26 cellular contexts compared by ENCODE assay signal in the genomic region with DNA sequence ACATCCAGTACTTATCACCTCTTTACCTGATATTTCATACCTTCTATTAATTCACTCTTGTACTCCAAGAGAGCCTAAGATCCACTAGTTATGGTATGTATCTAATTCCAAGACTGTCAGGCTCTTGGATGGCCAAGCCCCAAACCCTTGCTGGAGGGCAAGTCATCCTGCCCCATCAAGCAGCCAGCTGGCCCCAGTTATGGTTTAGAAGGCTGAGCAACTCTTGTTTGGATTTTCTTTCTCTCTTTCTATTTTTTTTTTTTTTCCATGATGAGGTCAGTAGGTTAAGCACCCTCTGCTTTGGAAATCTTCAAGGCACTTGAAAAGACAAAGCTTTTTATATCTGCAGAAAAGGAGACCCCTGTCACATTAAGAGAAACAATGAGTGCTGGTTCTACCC. TPM values are rescaled to one million over a fixed set of nuclear protein-coding genes. Genes with fewer than 3 reads are reported as not detected.
DNase-seq lines count a peak whose midpoint lies in the region; ATAC-seq and TF ChIP-seq lines count a peak whose summit lies in the region.
"Had no signal": no experiment of that assay in that cellular context is flagged by ENCODE, and none has a peak within 500 bp of the region (broad histone marks: within the 10 kb centered on the region; RNA-seq: fewer than 3 reads in every experiment).

No MANE protein-coding gene starts in this region.

- H3K27me3 ChIP-seq in GM23248 (replicated peaks; ENCODE audit: insufficient read depth) (no peaks in the 10 kb centered on the region), PC-9 (ENCODE audit: insufficient read depth, low read depth) (no peaks in the 10 kb centered on the region)

- H3K9ac ChIP-seq in GM23248 = no peak overlapping the region
- H3K9ac ChIP-seq: BLaER1, SK-N-SH had no signal

- H3K4me1 ChIP-seq in GM23248 (ENCODE audit: insufficient read depth) (peaks cover 13% of the 10 kb centered on the region), PC-9 (replicated peaks; ENCODE audit: insufficient read depth) (peaks cover 9% of the 10 kb centered on the region), mucosa of descending colon (ENCODE audit: low read depth) (no peaks in the 10 kb centered on the region)

- DNase-seq in GM23248 = peak; percentile 22
- no peak for DNase-seq in PC-9
- DNase-seq in fibroblast of gingiva (ENCODE audit: low read depth) = peak; percentile 6
- no peak for DNase-seq in amniotic stem cell (lab: John Stamatoyannopoulos, UW)
- no peak for DNase-seq in T-helper 9 cell
- no peak for DNase-seq in activated naive CD4-positive, alpha-beta T cell (lab: John Stamatoyannopoulos, UW)
- DNase-seq in mucosa of descending colon = no peak
- DNase-seq: CD8-positive, alpha-beta T cell; DND-41; GDM1; KBM-7; NCI-H1105 treated with DMSO at 0.1 percent for 48 hours; NCI-H2081 treated with DMSO at 0.1 percent for 48 hours; NCI-H2171 treated with DMSO at 0.1 percent for 48 hours; NCI-H524 treated with DMSO at 0.1 percent for 48 hours; NCI-H82; OCI-M1; SIG-M5; SK-N-SH had no signal

- in situ Hi-C loops in GM23248 (cut with MboI) = no loop called here

- no TSS peak for BruUV-seq in PC-9 (replicated peaks; lab: Mats Ljungman, UMichigan)

- no peaks in the 10 kb centered on the region for H3K36me3 ChIP-seq in GM23248 (ENCODE audit: low read depth)
- no peaks in the 10 kb centered on the region for H3K36me3 ChIP-seq in PC-9 (ENCODE audit: low read depth)
- no peaks in the 10 kb centered on the region for H3K36me3 ChIP-seq in mucosa of descending colon (ENCODE audit: low read depth)
- H3K36me3 ChIP-seq: BLaER1, HAP-1 had no signal

- no peak for ATAC-seq in mucosa of descending colon
- ATAC-seq: CD8-positive, alpha-beta T cell; GM23338 had no signal

- H3F3A ChIP-seq in GM23248 (ENCODE audit: insufficient read depth) = 0 out of 2 replicates have a peak, but pooled peaks cover 11% of the 10 kb centered on the region
- no peaks in the 10 kb centered on the region; the same call in 1 of the 2 replicates for H3F3A ChIP-seq in PC-9 (ENCODE audit: insufficient read depth, low read depth)

- H4K20me1 ChIP-seq in GM23248 (ENCODE audit: insufficient read depth) = no peaks in the 10 kb centered on the region
- no peaks in the 10 kb centered on the region for H4K20me1 ChIP-seq in PC-9 (ENCODE audit: insufficient read depth)
- H4K20me1 ChIP-seq: BLaER1 had no signal

- POLR2A ChIA-PET in PC-9 (lab: Charles Lee; ENCODE audit: unreplicated experiment) = no interaction called here

- H3K4me2 ChIP-seq in GM23248 (ENCODE audit: unreplicated experiment) (no peak overlapping the region), PC-9 (no peak overlapping the region)
- H3K4me2 ChIP-seq: GM23338, SK-N-SH had no signal

- TF ChIP-seq CTCF in PC-9 (conservative IDR thresholded peaks at IDR 0.05) = no peak
- no peak for TF ChIP-seq CTCF in mucosa of descending colon (IDR thresholded peaks at IDR 0.05)

- no peaks in the 10 kb centered on the region for H3K79me2 ChIP-seq in GM23248 (ENCODE audit: insufficient read depth)
- H3K79me2 ChIP-seq in PC-9 (ENCODE audit: low read depth) = no peaks in the 10 kb centered on the region

- H3K9me3 ChIP-seq in GM23248 (ENCODE audit: low read depth) = no peaks in the 10 kb centered on the region
- H3K9me3 ChIP-seq in PC-9 (ENCODE audit: insufficient read depth, low read depth) = no peaks in the 10 kb centered on the region
- H3K9me3 ChIP-seq in mucosa of descending colon = no peaks in the 10 kb centered on the region
- H3K9me3 ChIP-seq: BLaER1, HAP-1, SK-N-SH had no signal

- CTCF ChIA-PET in PC-9 (lab: Charles Lee) = no interaction called here

- no peaks in the 10 kb centered on the region for H3K9me2 ChIP-seq in GM23248 (ENCODE audit: insufficient read depth)
- no peaks in the 10 kb centered on the region for H3K9me2 ChIP-seq in PC-9 (ENCODE audit: insufficient read depth)
- H3K9me2 ChIP-seq: SK-N-SH had no signal

- H3K4me3 ChIP-seq in GM23248 (no peak overlapping the region), PC-9 (no peak overlapping the region), mucosa of descending colon (no peak overlapping the region)
- H3K4me3 ChIP-seq: BLaER1, GM23338, HAP-1 had no signal

- H2AFZ ChIP-seq in GM23248 = no peak overlapping the region
- H2AFZ ChIP-seq in PC-9 = no peak overlapping the region
- H2AFZ ChIP-seq: GM23338 had no signal

- intact Hi-C loops in PC-9 (cut with micrococcal nuclease; ENCODE audit: unreplicated experiment) = no loop called here
- intact Hi-C loops in mucosa of descending colon (cut with DNase I, micrococcal nuclease) = no loop called here

- H3K27ac ChIP-seq in GM23248 = 0 out of 2 replicates have a peak overlapping the region, but pooled peaks have one; percentile 21
- 0 out of 2 replicates have a peak overlapping the region, but pooled peaks have one; percentile 1 for H3K27ac ChIP-seq in PC-9
- H3K27ac ChIP-seq: BLaER1, HL-60, RWPE1 had no signal

RNA-seq across cellular contexts. Expression of a gene that starts 10.9 kb away (rescaled TPM):
- total RNA-seq in GM23248 (2014; rRNA removed; shearing (Covaris generic)) = 0.22 TPM in 1 of 2 replicates, not detected in the other
- polyA plus RNA-seq in GM23248 (2016; fragmentation: Nextera tagmentation; extraction: Ambion mirVana) = not detected in 2 replicates
- total RNA-seq in PC-9 (2021) (not detected in 2 replicates), mucosa of descending colon (under 1 TPM in 1 of 3 donors, not detected in 2; 0.28 TPM)
- total RNA-seq: A673; CD8-positive, alpha-beta T cell; HT-29 had no signal
- polyA plus RNA-seq: SK-N-SH had no signal

Comparison
In these comparisons a context has a peak if more than half of its experiments do, and no peak if none do; other contexts are left out.
1. DNase-seq: peak in GM23248 (single experiment) and fibroblast of gingiva (single experiment); none in PC-9 (0 of 2), amniotic stem cell (single experiment), T-helper 9 cell (single experiment), activated naive CD4-positive, alpha-beta T cell (0 of 4) and mucosa of descending colon (0 of 3).